3 cellular contexts compared by ENCODE assay signal in the genomic region with DNA sequence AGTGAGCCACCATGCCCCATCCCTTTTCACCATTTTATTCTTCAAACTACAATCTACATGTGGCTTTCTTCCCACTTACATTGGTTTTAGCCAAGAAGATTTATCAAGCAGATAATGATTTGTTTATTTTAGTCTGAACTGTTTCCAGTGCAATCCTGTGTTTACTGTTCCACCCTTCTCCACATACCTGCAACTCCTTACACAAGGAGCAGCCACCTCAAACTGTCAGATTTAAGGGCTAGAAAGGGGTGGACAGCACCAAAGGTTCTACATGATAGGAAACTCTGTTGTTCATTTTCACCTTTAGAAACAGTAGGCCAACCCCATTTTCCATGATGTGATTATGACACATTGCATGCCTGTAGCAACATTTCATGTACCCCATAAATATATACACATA.
TF ChIP-seq lines count a peak whose summit lies in the region.

No MANE protein-coding gene starts in this region.

TF ChIP-seq in SK-N-SH, 30 proteins besides CTCF, POLR2A, EP300 and RAD21:
- TF ChIP-seq FOXM1 (IDR thresholded peaks at IDR 0.05; ENCODE audit: low read depth) (no peak), NRF1 (IDR thresholded peaks at IDR 0.05; ENCODE audit: low read depth, low read length) (no peak), TCF12 (IDR thresholded peaks at IDR 0.05) (no peak), YY1 (IDR thresholded peaks at IDR 0.05; ENCODE audit: low read depth) (no peak), USF1 (IDR thresholded peaks at IDR 0.05; ENCODE audit: borderline replicate concordance, low read depth) (no peak), ELF1 (IDR thresholded peaks at IDR 0.05) (no peak), GATA2 (CRISPR knock-in tag; IDR thresholded peaks at IDR 0.05) (no peak)
- TF ChIP-seq, protein P1, sequence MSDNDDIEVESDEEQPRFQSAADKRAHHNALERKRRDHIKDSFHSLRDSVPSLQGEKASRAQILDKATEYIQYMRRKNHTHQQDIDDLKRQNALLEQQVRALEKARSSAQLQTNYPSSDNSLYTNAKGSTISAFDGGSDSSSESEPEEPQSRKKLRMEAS (IDR thresholded peaks at IDR 0.05; ENCODE audit: low read depth), result no peak

TF ChIP-seq in SK-N-SH treated with all-trans-retinoic acid at 6 μM for 48 hours, 23 proteins besides CTCF, POLR2A, EP300 and RAD21 (continues in another document):
- TF ChIP-seq, protein P2, sequence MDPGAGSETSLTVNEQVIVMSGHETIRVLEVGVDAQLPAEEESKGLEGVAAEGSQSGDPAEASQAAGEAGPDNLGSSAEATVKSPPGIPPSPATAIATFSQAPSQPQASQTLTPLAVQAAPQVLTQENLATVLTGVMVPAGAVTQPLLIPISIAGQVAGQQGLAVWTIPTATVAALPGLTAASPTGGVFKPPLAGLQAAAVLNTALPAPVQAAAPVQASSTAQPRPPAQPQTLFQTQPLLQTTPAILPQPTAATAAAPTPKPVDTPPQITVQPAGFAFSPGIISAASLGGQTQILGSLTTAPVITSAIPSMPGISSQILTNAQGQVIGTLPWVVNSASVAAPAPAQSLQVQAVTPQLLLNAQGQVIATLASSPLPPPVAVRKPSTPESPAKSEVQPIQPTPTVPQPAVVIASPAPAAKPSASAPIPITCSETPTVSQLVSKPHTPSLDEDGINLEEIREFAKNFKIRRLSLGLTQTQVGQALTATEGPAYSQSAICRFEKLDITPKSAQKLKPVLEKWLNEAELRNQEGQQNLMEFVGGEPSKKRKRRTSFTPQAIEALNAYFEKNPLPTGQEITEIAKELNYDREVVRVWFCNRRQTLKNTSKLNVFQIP (CRISPR knock-in tag; IDR thresholded peaks at IDR 0.05; ENCODE audit: borderline replicate concordance, low read depth), result no peak
- TF ChIP-seq BACH2 (CRISPR knock-in tag; IDR thresholded peaks at IDR 0.05; ENCODE audit: borderline replicate concordance) (no peak), RARB (CRISPR knock-in tag; IDR thresholded peaks at IDR 0.05) (no peak), ARNTL (CRISPR knock-in tag; IDR thresholded peaks at IDR 0.05; ENCODE audit: borderline replicate concordance, low read depth) (no peak), TOX (CRISPR knock-in tag; IDR thresholded peaks at IDR 0.05; ENCODE audit: borderline replicate concordance) (no peak), PPARA (CRISPR knock-in tag; IDR thresholded peaks at IDR 0.05; ENCODE audit: borderline replicate concordance) (no peak), TSHZ2 (CRISPR knock-in tag; IDR thresholded peaks at IDR 0.05) (no peak), GLIS3 (CRISPR knock-in tag; IDR thresholded peaks at IDR 0.05) (no peak), ZFP3 (CRISPR knock-in tag; IDR thresholded peaks at IDR 0.05) (no peak), ISL1 (CRISPR knock-in tag; IDR thresholded peaks at IDR 0.05) (no peak), PATZ1 (CRISPR knock-in tag; IDR thresholded peaks at IDR 0.05; ENCODE audit: borderline replicate concordance) (no peak), CSRNP3 (CRISPR knock-in tag; IDR thresholded peaks at IDR 0.05) (no peak), ZFP30 (CRISPR knock-in tag; IDR thresholded peaks at IDR 0.05) (no peak)
- TF ChIP-seq, protein P3, sequence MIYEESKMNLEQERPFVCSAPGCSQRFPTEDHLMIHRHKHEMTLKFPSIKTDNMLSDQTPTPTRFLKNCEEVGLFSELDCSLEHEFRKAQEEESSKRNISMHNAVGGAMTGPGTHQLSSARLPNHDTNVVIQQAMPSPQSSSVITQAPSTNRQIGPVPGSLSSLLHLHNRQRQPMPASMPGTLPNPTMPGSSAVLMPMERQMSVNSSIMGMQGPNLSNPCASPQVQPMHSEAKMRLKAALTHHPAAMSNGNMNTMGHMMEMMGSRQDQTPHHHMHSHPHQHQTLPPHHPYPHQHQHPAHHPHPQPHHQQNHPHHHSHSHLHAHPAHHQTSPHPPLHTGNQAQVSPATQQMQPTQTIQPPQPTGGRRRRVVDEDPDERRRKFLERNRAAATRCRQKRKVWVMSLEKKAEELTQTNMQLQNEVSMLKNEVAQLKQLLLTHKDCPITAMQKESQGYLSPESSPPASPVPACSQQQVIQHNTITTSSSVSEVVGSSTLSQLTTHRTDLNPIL (CRISPR knock-in tag; IDR thresholded peaks at IDR 0.05; ENCODE audit: low read depth), result no peak

TF ChIP-seq in GM12878, 131 proteins besides CTCF, POLR2A, EP300 and RAD21:
- TF ChIP-seq ZNF274 (IDR thresholded peaks at IDR 0.05; ENCODE audit: insufficient read depth, insufficient read length) (no peak), TCF7 (IDR thresholded peaks at IDR 0.05; ENCODE audit: borderline replicate concordance) (no peak), MYC (IDR thresholded peaks at IDR 0.05; ENCODE audit: insufficient read depth, insufficient read length, insufficient replicate concordance, low read length, severe bottlenecking) (no peak)
- TF ChIP-seq, protein P4, sequence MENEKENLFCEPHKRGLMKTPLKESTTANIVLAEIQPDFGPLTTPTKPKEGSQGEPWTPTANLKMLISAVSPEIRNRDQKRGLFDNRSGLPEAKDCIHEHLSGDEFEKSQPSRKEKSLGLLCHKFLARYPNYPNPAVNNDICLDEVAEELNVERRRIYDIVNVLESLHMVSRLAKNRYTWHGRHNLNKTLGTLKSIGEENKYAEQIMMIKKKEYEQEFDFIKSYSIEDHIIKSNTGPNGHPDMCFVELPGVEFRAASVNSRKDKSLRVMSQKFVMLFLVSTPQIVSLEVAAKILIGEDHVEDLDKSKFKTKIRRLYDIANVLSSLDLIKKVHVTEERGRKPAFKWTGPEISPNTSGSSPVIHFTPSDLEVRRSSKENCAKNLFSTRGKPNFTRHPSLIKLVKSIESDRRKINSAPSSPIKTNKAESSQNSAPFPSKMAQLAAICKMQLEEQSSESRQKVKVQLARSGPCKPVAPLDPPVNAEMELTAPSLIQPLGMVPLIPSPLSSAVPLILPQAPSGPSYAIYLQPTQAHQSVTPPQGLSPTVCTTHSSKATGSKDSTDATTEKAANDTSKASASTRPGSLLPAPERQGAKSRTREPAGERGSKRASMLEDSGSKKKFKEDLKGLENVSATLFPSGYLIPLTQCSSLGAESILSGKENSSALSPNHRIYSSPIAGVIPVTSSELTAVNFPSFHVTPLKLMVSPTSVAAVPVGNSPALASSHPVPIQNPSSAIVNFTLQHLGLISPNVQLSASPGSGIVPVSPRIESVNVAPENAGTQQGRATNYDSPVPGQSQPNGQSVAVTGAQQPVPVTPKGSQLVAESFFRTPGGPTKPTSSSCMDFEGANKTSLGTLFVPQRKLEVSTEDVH (IDR thresholded peaks at IDR 0.05; ENCODE audit: low read depth, partially characterized antibody), result no peak
